In the genomic region with DNA sequence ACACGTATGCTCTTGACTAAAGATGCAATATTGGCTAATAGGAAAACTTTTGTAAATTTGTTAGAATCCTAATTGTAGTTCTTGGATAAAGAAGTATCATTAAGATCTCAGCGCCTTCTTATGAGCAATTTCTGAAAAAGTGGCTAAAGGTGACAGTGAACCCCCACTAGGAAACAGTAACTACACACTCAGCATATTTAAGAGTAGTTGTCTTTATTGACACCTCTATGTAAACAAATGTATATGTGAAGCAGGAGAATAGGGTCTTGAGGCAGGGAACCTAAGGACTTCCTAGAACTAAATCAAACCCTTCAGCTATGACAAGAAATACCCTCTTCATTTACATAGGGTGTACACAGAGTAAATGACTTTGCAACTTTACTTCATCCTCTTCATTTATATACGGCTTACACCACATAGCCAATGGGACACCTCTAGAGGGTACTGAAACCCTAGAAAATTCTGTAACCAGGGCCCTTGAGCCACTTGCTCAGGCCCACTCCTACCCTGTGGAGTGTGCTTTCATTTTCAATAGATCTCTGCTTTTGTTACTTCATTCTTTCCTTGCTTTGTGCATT, we compare ENCODE assay signal across 10 cellular contexts. TPM values are rescaled to one million over a fixed set of nuclear protein-coding genes. Genes with fewer than 3 reads are reported as not detected.
DNase-seq lines count a peak whose midpoint lies in the region; ATAC-seq and TF ChIP-seq lines count a peak whose summit lies in the region.
"Had no signal": no experiment of that assay in that cellular context is flagged by ENCODE, and none has a peak within 500 bp of the region (broad histone marks: within the 10 kb centered on the region; RNA-seq: fewer than 3 reads in every experiment).

No MANE protein-coding gene starts in this region.

- TF ChIP-seq CTCF in nephron (IDR thresholded peaks at IDR 0.05; ENCODE audit: unreplicated experiment in 3 of 3) (no peak), BE2C (IDR thresholded peaks at IDR 0.05; ENCODE audit: low read depth, low read length) (no peak)

- H3K27ac Mint-ChIP-seq in nephron, result no peak overlapping the region
- H3K27ac Mint-ChIP-seq: activated naive CD8-positive, alpha-beta T cell treated with anti-CD3 and anti-CD28 coated beads for 36 hours had no signal

- TF ChIP-seq POLR2A in GM19099 (IDR thresholded peaks at IDR 0.05; ENCODE audit: extremely low read depth, insufficient read length, low read depth), result peak; percentile 13

- H3K36me3 ChIP-seq in BE2C, result no peaks in the 10 kb centered on the region

- peak overlapping the region; percentile 12 to 56 (median 50) for H3K4me3 Mint-ChIP-seq in nephron
- H3K4me3 Mint-ChIP-seq: activated naive CD8-positive, alpha-beta T cell treated with anti-CD3 and anti-CD28 coated beads for 36 hours had no signal

- H3K4me1 ChIP-seq in BE2C, result no peaks in the 10 kb centered on the region

- H3K36me3 Mint-ChIP-seq in nephron (ENCODE audit: low read depth), result peaks cover 25% of the 10 kb centered on the region

- peaks cover 16% of the 10 kb centered on the region for H3K4me1 Mint-ChIP-seq in nephron

- no peak for DNase-seq in inferior parietal cortex (ENCODE audit: extremely low spot score)
- no peak for DNase-seq in BE2C
- no peak for DNase-seq in LoVo (ENCODE audit: low spot score)
- DNase-seq: activated naive CD8-positive, alpha-beta T cell treated with anti-CD3 and anti-CD28 coated beads for 36 hours; Peyer's patch; T-helper 9 cell had no signal

- no peaks in the 10 kb centered on the region for H3K9me3 ChIP-seq in BE2C
- H3K9me3 ChIP-seq: Peyer's patch had no signal

- peak; percentile 24 for ATAC-seq in GM21717 (IDR thresholded peaks at IDR 0.05; ENCODE audit: unreplicated experiment)
- ATAC-seq in HG03432 (IDR thresholded peaks at IDR 0.05; ENCODE audit: unreplicated experiment), result peak; percentile 13

- no peaks in the 10 kb centered on the region for H3K27me3 Mint-ChIP-seq in nephron (ENCODE audit: low read depth)
- H3K27me3 Mint-ChIP-seq: activated naive CD8-positive, alpha-beta T cell treated with anti-CD3 and anti-CD28 coated beads for 36 hours had no signal

- H3K9me3 Mint-ChIP-seq in nephron, result no peaks in the 10 kb centered on the region
- H3K9me3 Mint-ChIP-seq: activated naive CD8-positive, alpha-beta T cell treated with anti-CD3 and anti-CD28 coated beads for 36 hours had no signal

- no peaks in the 10 kb centered on the region for H3K27me3 ChIP-seq in BE2C
- H3K27me3 ChIP-seq: Peyer's patch had no signal

- no peak overlapping the region for H3K4me3 ChIP-seq in BE2C (ENCODE audit: low read depth, low read length)
- H3K4me3 ChIP-seq: Peyer's patch had no signal

RNA-seq across cellular contexts. Expression of a gene that starts 2.8 kb away (rescaled TPM):
- polyA plus RNA-seq in BE2C (2012; ENCODE audit: insufficient read depth, insufficient read length, low read depth), result 4.0 TPM

RNA-seq across cellular contexts. Expression of a gene that starts 13.7 kb away (rescaled TPM):
- polyA plus RNA-seq in BE2C (2012; ENCODE audit: insufficient read depth, insufficient read length, low read depth), result not detected

RNA-seq across cellular contexts. Expression of a gene that starts 56.0 kb away (rescaled TPM):
- polyA plus RNA-seq in BE2C (2012; ENCODE audit: insufficient read depth, insufficient read length, low read depth), result not detected
